Comparison of ENCODE assay signal across 9 cellular contexts in genomic region chr14:52351561-52352491, GRCh38. TPM values are rescaled to one million over a fixed set of nuclear protein-coding genes. Genes with fewer than 3 reads are reported as not detected.
DNase-seq lines count a peak whose midpoint lies in the region; ATAC-seq and TF ChIP-seq lines count a peak whose summit lies in the region.
"Had no signal": no experiment of that assay in that cellular context is flagged by ENCODE, and none has a peak within 500 bp of the region (broad histone marks: within the 10 kb centered on the region; RNA-seq: fewer than 3 reads in every experiment).

No MANE protein-coding gene starts in this region.

- H3K36me3 Mint-ChIP-seq in CD8-positive, alpha-beta memory T cell = peaks cover 0 to 10% (median 0%) of the 10 kb centered on the region in 3 donors
- H3K36me3 Mint-ChIP-seq: IgD-negative memory B cell had no signal

- no peaks in the 10 kb centered on the region for H3K9me3 Mint-ChIP-seq in CD8-positive, alpha-beta memory T cell
- H3K9me3 Mint-ChIP-seq: IgD-negative memory B cell had no signal

- ATAC-seq in GM19468 (IDR thresholded peaks at IDR 0.05; ENCODE audit: extremely low read depth, unreplicated experiment) = peak; percentile 69
- no peak for ATAC-seq in HG03045 (IDR thresholded peaks at IDR 0.05; ENCODE audit: unreplicated experiment)

- WGBS in esophagus, 2 donors = 26 to 32% methylated on average over 5 of the region's 5 CpGs
- 28 to 42% (median 37%) methylated on average over 5 of the region's 5 CpGs for WGBS in spleen, 5 donors

- POLR2A ChIA-PET in CD8-positive, alpha-beta memory T cell (lab: Charles Lee) = interaction anchor here (2.7 kb wide), 1 partner anchor 38 kb away, joined by 8 read pairs; the partner anchor contains the start of gene PTGER2

- intact Hi-C loops in spleen (cut with DNase I; ENCODE audit: low total_unique reads) = no loop called here

- H3K27me3 ChIP-seq in CD8-positive, alpha-beta memory T cell (ENCODE audit: insufficient read depth, low read length, poor library complexity, severe bottlenecking) = no peaks in the 10 kb centered on the region
- no peaks in the 10 kb centered on the region for H3K27me3 ChIP-seq in esophagus (ENCODE audit: control insufficient read depth in 1 of 2, insufficient read depth in 2 of 2, low read length in 2 of 2)
- H3K27me3 ChIP-seq in spleen (replicated peaks in 1 of 7) = peaks cover 0 to 31% (median 0%) of the 10 kb centered on the region in 7 donors

- peaks cover 64% of the 10 kb centered on the region for H3K4me1 ChIP-seq in CD8-positive, alpha-beta memory T cell (ENCODE audit: insufficient read depth, low read length)
- H3K4me1 ChIP-seq in esophagus (ENCODE audit: control insufficient read depth in 2 of 2, insufficient read depth in 2 of 2, low read length in 1 of 2) = no peaks in the 10 kb centered on the region
- H3K4me1 ChIP-seq in spleen = peaks cover 0 to 65% (median 23%) of the 10 kb centered on the region in 6 donors

- no peaks in the 10 kb centered on the region for H3K27me3 Mint-ChIP-seq in CD8-positive, alpha-beta memory T cell

- TF ChIP-seq CTCF in spleen (IDR thresholded peaks at IDR 0.05 in 8 of 11, conservative IDR thresholded peaks at IDR 0.05 in 3 of 11) = no peak

- H3K27ac ChIP-seq in CD8-positive, alpha-beta memory T cell (ENCODE audit: low read depth, low read length) = no peak overlapping the region
- H3K27ac ChIP-seq in esophagus (ENCODE audit: low read depth in 2 of 2, low read length in 1 of 2) (peak overlapping the region; percentile 40 to 62), spleen (peak overlapping the region; percentile 5 to 83 (median 70))

- H3K4me3 Mint-ChIP-seq in CD8-positive, alpha-beta memory T cell = peak overlapping the region; percentile 70 to 89 (median 84)

- H3K4me1 Mint-ChIP-seq in CD8-positive, alpha-beta memory T cell = peaks cover 74 to 90% (median 83%) of the 10 kb centered on the region in 3 donors

- peak overlapping the region; percentile 79 to 99 (median 90) for H3K27ac Mint-ChIP-seq in CD8-positive, alpha-beta memory T cell
- H3K27ac Mint-ChIP-seq: IgD-negative memory B cell had no signal

- no peaks in the 10 kb centered on the region for H3K9me3 ChIP-seq in CD8-positive, alpha-beta memory T cell (ENCODE audit: low read length)
- H3K9me3 ChIP-seq in esophagus (ENCODE audit: control insufficient read depth in 2 of 2, insufficient read depth in 1 of 2, low read depth in 1 of 2, low read length in 1 of 2) = no peaks in the 10 kb centered on the region
- no peaks in the 10 kb centered on the region for H3K9me3 ChIP-seq in spleen

- CTCF ChIA-PET in CD8-positive, alpha-beta memory T cell (lab: Charles Lee) = interaction anchor here (1.3 to 2.2 kb wide), 4 partner anchors 12 to 206 kb away, joined by 4 to 8 read pairs (median 4); partner anchors contain the start of gene PTGER2

- TF ChIP-seq POLR2A in spleen (IDR thresholded peaks at IDR 0.05) = no peak

- peak in 3 of 5 donors; percentile 7 to 72 (median 46) for DNase-seq in CD8-positive, alpha-beta memory T cell
- DNase-seq in M059J (ENCODE audit: low read depth) (peak; percentile 86), spleen (no peak), foreskin melanocyte (no peak), DMS53 treated with DMSO at 0.1 percent for 48 hours (lab: John Stamatoyannopoulos, UW; ENCODE audit: unreplicated experiment) (no peak)

- H3K36me3 ChIP-seq in CD8-positive, alpha-beta memory T cell (ENCODE audit: insufficient read depth, low read length) = no peaks in the 10 kb centered on the region
- H3K36me3 ChIP-seq in esophagus (ENCODE audit: control insufficient read depth in 2 of 2, insufficient read depth in 2 of 2, low read length in 1 of 2) (no peaks in the 10 kb centered on the region), spleen (no peaks in the 10 kb centered on the region)

- H3K4me3 ChIP-seq in CD8-positive, alpha-beta memory T cell (ENCODE audit: low read length) = peak overlapping the region; percentile 19
- H3K4me3 ChIP-seq in esophagus (ENCODE audit: low read depth in 1 of 2, low read length in 2 of 2) (no peak overlapping the region), spleen (peak overlapping the region in 1 of 8 donors; percentile 6)

RNA-seq across cellular contexts. Expression of gene PTGER2, which starts 37.7 kb away (rescaled TPM):
- total RNA-seq in CD8-positive, alpha-beta memory T cell = 10 to 100 TPM; 34.4 to 35.6 TPM
- polyA plus RNA-seq in CD8-positive, alpha-beta memory T cell = 289 TPM
- total RNA-seq in M059J (2014; rRNA removed; shearing (Covaris generic)) = 0.54 and 0.71 TPM in 2 replicates
- under 1 TPM; 0.29 to 0.41 TPM for polyA plus RNA-seq in esophagus
- 10 to 100 TPM; 13.2 to 44.7 (median 16.2) TPM for total RNA-seq in spleen
- polyA plus RNA-seq in spleen = 1 to 10 TPM; 1.5 to 3.0 (median 2.8) TPM

Comparison
In these comparisons a context has a peak if more than half of its experiments do, and no peak if none do; other contexts are left out.
1. DNase-seq: peak in CD8-positive, alpha-beta memory T cell (3 of 5) and M059J (single experiment); none in spleen (single experiment), foreskin melanocyte (single experiment) and DMS53 treated with DMSO at 0.1 percent for 48 hours (single experiment).